Comparison of ENCODE assay signal across 17 cellular contexts in genomic region chr20:18613553-18613952, GRCh38. TPM values are rescaled to one million over a fixed set of nuclear protein-coding genes. Genes with fewer than 3 reads are reported as not detected.
DNase-seq lines count a peak whose midpoint lies in the region; ATAC-seq and TF ChIP-seq lines count a peak whose summit lies in the region.
"Had no signal": no experiment of that assay in that cellular context is flagged by ENCODE, and none has a peak within 500 bp of the region (broad histone marks: within the 10 kb centered on the region; RNA-seq: fewer than 3 reads in every experiment).

No MANE protein-coding gene starts in this region.

- H3K4me3 ChIP-seq in esophagus muscularis mucosa = no peak overlapping the region
- H3K4me3 ChIP-seq: gastrocnemius medialis, left lung, spleen had no signal

- peak; percentile 52 for DNase-seq in Caki2 (ENCODE audit: low read depth)
- DNase-seq in ELR (ENCODE audit: low read depth) = peak; percentile 29
- DNase-seq in RKO (ENCODE audit: low spot score) = peak; percentile 69
- DNase-seq in esophagus muscularis mucosa (ENCODE audit: extremely low spot score) = peak; percentile 12
- DNase-seq in type B pancreatic cell (ENCODE audit: extremely low spot score, unreplicated experiment) = no peak
- DNase-seq in SIG-M5 (lab: John Stamatoyannopoulos, UW) = no peak
- DNase-seq in GDM1 (lab: John Stamatoyannopoulos, UW) = no peak
- DNase-seq: activated CD4-positive, alpha-beta T cell treated with anti-CD3 and anti-CD28 coated beads, Interleukin-2, amount 50 U/mL, for 4 hours; effector memory CD4-positive, alpha-beta T cell; gastrocnemius medialis; Kasumi-1; left lung; NCI-H1417; SK-N-SH; spleen had no signal

- in situ Hi-C loops in Caki2 (cut with HindIII; ENCODE audit: low pct_unique_long_range_greater_than_20kb, low sequenced_read_pairs) = no loop called here

- H3K4me1 ChIP-seq in esophagus muscularis mucosa = peaks cover 0 to 17% (median 8%) of the 10 kb centered on the region in 4 donors
- H3K4me1 ChIP-seq: gastrocnemius medialis, left lung had no signal

- H3K4me3 Mint-ChIP-seq in type B pancreatic cell = no peak overlapping the region
- H3K4me3 Mint-ChIP-seq: neural crest cell had no signal

- no peak for ATAC-seq in HG03432 (IDR thresholded peaks at IDR 0.05; ENCODE audit: unreplicated experiment)
- ATAC-seq: gastrocnemius medialis, left lung had no signal

- 84% methylated on average over 2 of the region's 2 CpGs for WGBS in esophagus muscularis mucosa

- no peaks in the 10 kb centered on the region for H3K27me3 ChIP-seq in esophagus muscularis mucosa
- H3K27me3 ChIP-seq: gastrocnemius medialis, left lung, spleen had no signal

- no peaks in the 10 kb centered on the region for H3K9me3 ChIP-seq in esophagus muscularis mucosa
- H3K9me3 ChIP-seq: gastrocnemius medialis, left lung, spleen had no signal

- TF ChIP-seq CTCF in esophagus muscularis mucosa (IDR thresholded peaks at IDR 0.05) = no peak
- TF ChIP-seq CTCF in type B pancreatic cell (conservative IDR thresholded peaks at IDR 0.05) = no peak

- no peak for TF ChIP-seq EP300 in esophagus muscularis mucosa (IDR thresholded peaks at IDR 0.05)

- intact Hi-C loops in esophagus muscularis mucosa (cut with DNase I) = no loop called here

- H3K36me3 ChIP-seq in esophagus muscularis mucosa = peaks cover 0 to 17% (median 6%) of the 10 kb centered on the region in 4 donors
- H3K36me3 ChIP-seq: gastrocnemius medialis, left lung had no signal

- H3K36me3 Mint-ChIP-seq in type B pancreatic cell = peaks cover 5% of the 10 kb centered on the region

- H3K27me3 Mint-ChIP-seq in type B pancreatic cell = no peaks in the 10 kb centered on the region

- no peak overlapping the region for H3K27ac ChIP-seq in esophagus muscularis mucosa (replicated peaks in 1 of 4)
- H3K27ac ChIP-seq: gastrocnemius medialis, left lung, spleen had no signal

- no peak overlapping the region for H3K27ac Mint-ChIP-seq in type B pancreatic cell

- no peaks in the 10 kb centered on the region for H3K4me1 Mint-ChIP-seq in type B pancreatic cell (ENCODE audit: unreplicated experiment)
- H3K4me1 Mint-ChIP-seq: neural crest cell had no signal

- no peak for TF ChIP-seq POLR2A in esophagus muscularis mucosa (IDR thresholded peaks at IDR 0.05; ENCODE audit: low read depth)

- no peaks in the 10 kb centered on the region for H3K9me3 Mint-ChIP-seq in type B pancreatic cell

RNA-seq across cellular contexts. Expression of gene DTD1, which starts 25.7 kb away (rescaled TPM):
- total RNA-seq in Caki2 (2014; rRNA removed; shearing (Covaris generic); ENCODE audit: low replicate concordance) = 208 and 236 TPM in 2 replicates
- 10 to 100 TPM; 15.1 to 20.0 (median 17.5) TPM for total RNA-seq in esophagus muscularis mucosa
- 20.9 and 29.8 TPM in 2 replicates for total RNA-seq in type B pancreatic cell (ENCODE audit: low replicate concordance)

RNA-seq across cellular contexts. Expression of gene SMIM26, which starts 46.3 kb away (rescaled TPM):
- 145 and 161 TPM in 2 replicates for total RNA-seq in Caki2 (2014; rRNA removed; shearing (Covaris generic); ENCODE audit: low replicate concordance)
- total RNA-seq in esophagus muscularis mucosa (100 to 1,000 TPM in 2 of 4 donors, 10 to 100 TPM in 2; 74.4 to 165 (median 121) TPM), type B pancreatic cell (ENCODE audit: low replicate concordance) (61.6 and 66.4 TPM in 2 replicates)

Comparison
In these comparisons a context has a peak if more than half of its experiments do, and no peak if none do; other contexts are left out.
1. DNase-seq: peak in Caki2 (single experiment), ELR (single experiment), RKO (single experiment) and esophagus muscularis mucosa (single experiment); none in type B pancreatic cell (single experiment), SIG-M5 (single experiment) and GDM1 (single experiment).